ENCODE assay signal across 15 cellular contexts in genomic region chr9:113572076-113572861, GRCh38.
A peak's percentile ranks its signal among the peaks of the same experiment; 100 is the strongest.
DNase-seq lines count a peak whose midpoint lies in the region; ATAC-seq and TF ChIP-seq lines count a peak whose summit lies in the region.
"Had no signal": no experiment of that assay in that cellular context is flagged by ENCODE, and none has a peak within 500 bp of the region (broad histone marks: within the 10 kb centered on the region; RNA-seq: fewer than 3 reads in every experiment).

No MANE protein-coding gene starts in this region.

- H4K8ac ChIP-seq in trophoblast cell (ENCODE audit: low read depth, low read length) = peak overlapping the region; percentile 22

- no peak for DNase-seq in left cardiac atrium
- no peak for DNase-seq in trophoblast cell
- no peak for DNase-seq in NOMO-1 treated with dmso at 0.1 percent for 144 hours (lab: John Stamatoyannopoulos, UW; ENCODE audit: unreplicated experiment)
- no peak for DNase-seq in SK-N-SH
- DNase-seq in naive thymus-derived CD4-positive, alpha-beta T cell = no peak
- DNase-seq: amniotic stem cell; dermis blood vessel endothelial cell; DMS79; NCI-H510A treated with DMSO at 0.1 percent for 48 hours; RPMI8226; stimulated activated CD4-positive, alpha-beta T cell treated with anti-CD3 and anti-CD28 coated beads, Interleukin-1b, Interleukin-23, amount 100 ng/mL, for 48 hours had no signal

- H3K9me3 Mint-ChIP-seq in activated T-helper 17 cell treated with anti-CD3 and anti-CD28 coated beads, Interleukin-2, amount 50 U/mL, for 72 hours = no peaks in the 10 kb centered on the region
- no peaks in the 10 kb centered on the region for H3K9me3 Mint-ChIP-seq in naive thymus-derived CD4-positive, alpha-beta T cell

- no peak for TF ChIP-seq EP300 in SK-N-SH (IDR thresholded peaks at IDR 0.05; ENCODE audit: borderline replicate concordance in 1 of 2, low read depth in 1 of 2, low read length in 1 of 2)

- H3K9ac ChIP-seq in trophoblast cell (ENCODE audit: low read length) (no peak overlapping the region), SK-N-SH (no peak overlapping the region)

- peaks cover 30% of the 10 kb centered on the region for H3K4me1 Mint-ChIP-seq in activated T-helper 17 cell treated with anti-CD3 and anti-CD28 coated beads, Interleukin-2, amount 50 U/mL, for 72 hours
- peaks cover 16 to 55% (median 28%) of the 10 kb centered on the region in 7 donors for H3K4me1 Mint-ChIP-seq in naive thymus-derived CD4-positive, alpha-beta T cell
- H3K4me1 Mint-ChIP-seq: mesothelial cell of epicardium had no signal

- H3K9me2 ChIP-seq in SK-N-SH = no peaks in the 10 kb centered on the region

- H3K4me2 ChIP-seq in trophoblast cell (ENCODE audit: low read length) (no peak overlapping the region), SK-N-SH (no peak overlapping the region)

- H2BK12ac ChIP-seq in trophoblast cell (ENCODE audit: low read length) = no peak overlapping the region

- H3K36me3 Mint-ChIP-seq in activated T-helper 17 cell treated with anti-CD3 and anti-CD28 coated beads, Interleukin-2, amount 50 U/mL, for 72 hours (ENCODE audit: low read depth) = no peaks in the 10 kb centered on the region
- peaks cover 0 to 4% (median 0%) of the 10 kb centered on the region in 5 donors for H3K36me3 Mint-ChIP-seq in naive thymus-derived CD4-positive, alpha-beta T cell

- H3K79me2 ChIP-seq in trophoblast cell (ENCODE audit: control insufficient read depth, insufficient read depth, low read length, poor library complexity) (peaks cover 2% of the 10 kb centered on the region), SK-N-SH (ENCODE audit: insufficient read depth) (no peaks in the 10 kb centered on the region)

- no peaks in the 10 kb centered on the region for H3K9me3 ChIP-seq in HEK293 (ENCODE audit: control insufficient read depth, insufficient read depth, low read depth, low read length)
- no peaks in the 10 kb centered on the region for H3K9me3 ChIP-seq in trophoblast cell (ENCODE audit: insufficient read depth, low read depth, low read length)
- no peaks in the 10 kb centered on the region for H3K9me3 ChIP-seq in SK-N-SH
- H3K9me3 ChIP-seq in naive thymus-derived CD4-positive, alpha-beta T cell (ENCODE audit: control insufficient read depth in 2 of 3, low read length in 3 of 3) = no peaks in the 10 kb centered on the region

- whole genome bisulfite sequencing in trophoblast cell (ENCODE audit: extremely low coverage, insufficient coverage, insufficient read length) = no CpG with 5 or more reads among the region's 8 CpGs
- WGBS in SK-N-SH (ENCODE audit: low lambda C conversion rate) = 73% methylated on average over 6 of the region's 8 CpGs

- H3K23ac ChIP-seq in trophoblast cell (ENCODE audit: low read length) = no peak overlapping the region

- H3K4me3 Mint-ChIP-seq in activated T-helper 17 cell treated with anti-CD3 and anti-CD28 coated beads, Interleukin-2, amount 50 U/mL, for 72 hours = no peak overlapping the region
- H3K4me3 Mint-ChIP-seq in naive thymus-derived CD4-positive, alpha-beta T cell = peak overlapping the region in 1 of 10 donors; percentile 8
- H3K4me3 Mint-ChIP-seq: mesothelial cell of epicardium had no signal

- intact Hi-C loops in left cardiac atrium (cut with DNase I) = no loop called here
- intact Hi-C loops in naive thymus-derived CD4-positive, alpha-beta T cell (cut with micrococcal nuclease) = loop anchor here in 1 of 2 donors (10.0 kb wide), 1 partner anchor 417 kb away; the partner anchor contains the start of gene SLC31A2

- H3K27ac ChIP-seq in HEK293 (ENCODE audit: extremely low read depth, low read depth, low read length) (no peak overlapping the region), trophoblast cell (ENCODE audit: low read depth, low read length) (no peak overlapping the region), SK-N-SH (ENCODE audit: low read depth in 2 of 2, low read length in 1 of 2) (no peak overlapping the region)
- H3K27ac ChIP-seq in naive thymus-derived CD4-positive, alpha-beta T cell (ENCODE audit: low read depth, low read length) = no peak overlapping the region

- H3K36me3 ChIP-seq in HEK293 (ENCODE audit: control insufficient read depth in 2 of 2, insufficient read depth in 1 of 2, low read length in 2 of 2) = no peaks in the 10 kb centered on the region
- H3K36me3 ChIP-seq in trophoblast cell (ENCODE audit: control insufficient read depth in 1 of 2, insufficient read depth in 2 of 2, low read length in 2 of 2) = peaks cover 11% of the 10 kb centered on the region in 2 experiments
- no peaks in the 10 kb centered on the region for H3K36me3 ChIP-seq in SK-N-SH (replicated peaks in 1 of 2; ENCODE audit: control insufficient read depth in 1 of 2, insufficient read depth in 2 of 2, low read length in 1 of 2)
- H3K36me3 ChIP-seq in naive thymus-derived CD4-positive, alpha-beta T cell (ENCODE audit: control insufficient read depth in 2 of 3, insufficient read depth in 3 of 3, low read length in 3 of 3) = no peaks in the 10 kb centered on the region

- H3K14ac ChIP-seq in trophoblast cell (ENCODE audit: low read length) = peak overlapping the region; percentile 33

- H3K27me3 ChIP-seq in trophoblast cell (ENCODE audit: insufficient read depth, low read length) (no peaks in the 10 kb centered on the region), SK-N-SH (ENCODE audit: insufficient read depth) (no peaks in the 10 kb centered on the region)
- H3K27me3 ChIP-seq in naive thymus-derived CD4-positive, alpha-beta T cell (ENCODE audit: control insufficient read depth in 2 of 2, insufficient read depth in 2 of 2, low read length in 2 of 2) = no peaks in the 10 kb centered on the region

- no peaks in the 10 kb centered on the region for H3K27me3 Mint-ChIP-seq in activated T-helper 17 cell treated with anti-CD3 and anti-CD28 coated beads, Interleukin-2, amount 50 U/mL, for 72 hours
- no peaks in the 10 kb centered on the region for H3K27me3 Mint-ChIP-seq in naive thymus-derived CD4-positive, alpha-beta T cell

- no peak overlapping the region for H3K18ac ChIP-seq in trophoblast cell (ENCODE audit: low read length)

- H4K20me1 ChIP-seq in SK-N-SH (ENCODE audit: insufficient read depth) = no peaks in the 10 kb centered on the region

- no peak for TF ChIP-seq RAD21 in SK-N-SH (IDR thresholded peaks at IDR 0.05; ENCODE audit: low read length)

- H3F3A ChIP-seq in SK-N-SH (replicated peaks; ENCODE audit: insufficient read depth) = no peaks in the 10 kb centered on the region

- H2AFZ ChIP-seq in trophoblast cell (ENCODE audit: insufficient read depth, low read length, poor library complexity) (no peak overlapping the region), SK-N-SH (ENCODE audit: low read depth) (no peak overlapping the region)

- peaks cover 14% of the 10 kb centered on the region for H3K79me1 ChIP-seq in trophoblast cell (ENCODE audit: low read length)

- no peak overlapping the region for H3K4ac ChIP-seq in trophoblast cell (ENCODE audit: low read depth, low read length)

- no peak overlapping the region for H4K12ac ChIP-seq in trophoblast cell (ENCODE audit: low read depth, low read length)

- H3K4me3 ChIP-seq in HEK293 (ENCODE audit: low read depth, low read length) (no peak overlapping the region), trophoblast cell (ENCODE audit: low read depth, low read length) (no peak overlapping the region), SK-N-SH (ENCODE audit: low read depth in 2 of 2, low read length in 1 of 2) (no peak overlapping the region)
- no peak overlapping the region for H3K4me3 ChIP-seq in naive thymus-derived CD4-positive, alpha-beta T cell (ENCODE audit: low read length)

- CTCF ChIA-PET in HEK293 (lab: Yijun Ruan, JAX) = interaction anchor here (0.5 to 2.0 kb wide), 3 partner anchors 14 to 86 kb away, joined by 3 to 4 read pairs (median 4); no protein-coding TSS in a partner anchor
- CTCF ChIA-PET in SK-N-SH (lab: Yijun Ruan, JAX) = interaction anchor here (1.1 to 3.0 kb wide), 5 partner anchors 14 to 126 kb away, joined by 3 to 9 read pairs (median 4); no protein-coding TSS in a partner anchor
- CTCF ChIA-PET in naive thymus-derived CD4-positive, alpha-beta T cell (lab: Charles Lee) = interaction anchor here (0.9 kb wide), 1 partner anchor 10 kb away, joined by 3 read pairs; no protein-coding TSS in a partner anchor

- H2BK5ac ChIP-seq in trophoblast cell (ENCODE audit: low read depth, low read length, poor library complexity) = no peak overlapping the region

- H3K4me1 ChIP-seq in HEK293 (ENCODE audit: control insufficient read depth, insufficient read depth, low read length) (no peaks in the 10 kb centered on the region), trophoblast cell (ENCODE audit: control insufficient read depth in 1 of 2, insufficient read depth in 2 of 2, low read length in 2 of 2) (peaks cover 24 to 40% of the 10 kb centered on the region in 2 experiments), SK-N-SH (ENCODE audit: control insufficient read depth in 1 of 2, insufficient read depth in 2 of 2, low read depth in 1 of 2, low read length in 1 of 2) (peaks cover 0 to 26% of the 10 kb centered on the region in 2 experiments; a peak in 1 of 4 replicates)
- H3K4me1 ChIP-seq in naive thymus-derived CD4-positive, alpha-beta T cell (ENCODE audit: control insufficient read depth in 2 of 2, insufficient read depth in 2 of 2, low read length in 2 of 2) = peaks cover 1 to 2% of the 10 kb centered on the region in 2 donors

- H2BK120ac ChIP-seq in trophoblast cell (ENCODE audit: insufficient read depth, low read length, poor library complexity) = peak overlapping the region; percentile 3

- TF ChIP-seq CTCF in HEK293 (tag by site-specific recombination; IDR thresholded peaks at IDR 0.05) (no peak), SK-N-SH (IDR thresholded peaks at IDR 0.05) (no peak)

- peak overlapping the region; percentile 30 for H4K91ac ChIP-seq in trophoblast cell (ENCODE audit: low read depth, low read length)

- H2AK5ac ChIP-seq in trophoblast cell (ENCODE audit: low read length) = no peak overlapping the region

- H3K27ac Mint-ChIP-seq in activated T-helper 17 cell treated with anti-CD3 and anti-CD28 coated beads, Interleukin-2, amount 50 U/mL, for 72 hours = peak overlapping the region; percentile 19
- H3K27ac Mint-ChIP-seq in naive thymus-derived CD4-positive, alpha-beta T cell = peak overlapping the region in 3 of 9 donors; percentile 6 to 59 (median 37)
- H3K27ac Mint-ChIP-seq: mesothelial cell of epicardium had no signal

- ATAC-seq in activated T-helper 17 cell treated with anti-CD3 and anti-CD28 coated beads, Interleukin-2, amount 50 U/mL, for 72 hours (replicated peaks) = no peak
- peak; percentile 21 to 71 for ATAC-seq in left cardiac atrium
- ATAC-seq in GM21367 (IDR thresholded peaks at IDR 0.05; ENCODE audit: unreplicated experiment) = no peak
- no peak for ATAC-seq in naive thymus-derived CD4-positive, alpha-beta T cell

- POLR2A ChIA-PET in HEK293 (lab: Yijun Ruan, JAX) (no interaction called here), SK-N-SH (lab: Yijun Ruan, JAX) (no interaction called here)
- POLR2A ChIA-PET in naive thymus-derived CD4-positive, alpha-beta T cell (lab: Charles Lee) = interaction anchor here (1.3 kb wide), 1 partner anchor 37 kb away, joined by 3 read pairs; no protein-coding TSS in a partner anchor

TF ChIP-seq in SK-N-SH, 30 proteins besides CTCF, POLR2A, EP300 and RAD21 (continues in another document):
- TF ChIP-seq POLR2AphosphoS5 (IDR thresholded peaks at IDR 0.05; ENCODE audit: low read depth, low read length) (no peak), SMC3 (IDR thresholded peaks at IDR 0.05; ENCODE audit: low read depth, low read length) (no peak), TEAD4 (IDR thresholded peaks at IDR 0.05; ENCODE audit: borderline replicate concordance, insufficient read depth) (no peak), RXRA (IDR thresholded peaks at IDR 0.05; ENCODE audit: borderline replicate concordance, low read depth) (no peak)

Comparison
In these comparisons a context has a peak if more than half of its experiments do, and no peak if none do; other contexts are left out.
1. ATAC-seq: peak in left cardiac atrium (2 of 2); none in activated T-helper 17 cell treated with anti-CD3 and anti-CD28 coated beads, Interleukin-2, amount 50 U/mL, for 72 hours (single experiment), GM21367 (single experiment) and naive thymus-derived CD4-positive, alpha-beta T cell (single experiment).